ENCODE assay signal across 8 cellular contexts in the genomic region with DNA sequence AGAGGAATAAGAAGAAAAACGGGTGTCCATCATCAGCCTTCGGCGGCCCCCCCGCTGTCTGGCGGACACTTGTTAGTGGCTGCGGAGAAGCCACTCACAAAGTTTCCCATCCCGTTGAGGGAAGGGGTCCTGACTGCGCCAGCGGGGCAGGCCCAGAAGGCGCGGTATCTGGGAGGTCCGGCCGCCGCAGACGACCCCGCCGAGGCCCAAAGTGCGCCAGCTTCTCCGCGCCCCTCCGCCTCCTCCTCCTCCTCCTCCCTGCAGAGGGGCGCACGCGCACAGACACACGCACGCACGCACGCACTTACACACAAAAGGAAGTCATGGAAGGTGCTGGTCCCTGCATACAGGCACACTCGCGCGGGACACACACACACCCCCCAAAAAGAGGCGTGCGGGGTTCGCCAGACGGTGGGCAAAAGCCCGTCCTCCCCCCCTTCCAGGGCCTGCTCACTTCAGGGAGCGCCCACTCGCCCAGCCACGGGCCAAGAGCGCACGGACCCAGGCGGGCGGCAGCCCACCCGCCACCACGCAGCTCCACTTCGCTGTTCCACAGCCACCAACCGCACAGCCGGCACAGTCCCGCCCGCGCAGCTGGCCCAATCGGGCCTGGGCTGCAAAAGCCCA. TPM values are rescaled to one million over a fixed set of nuclear protein-coding genes. Genes with fewer than 3 reads are reported as not detected.
DNase-seq lines count a peak whose midpoint lies in the region; ATAC-seq lines count a peak whose summit lies in the region.

No MANE protein-coding gene starts in this region.

- peak overlapping the region; percentile 46 for H2AFZ ChIP-seq in GM23248

- ATAC-seq in GM18520 (IDR thresholded peaks at IDR 0.05; ENCODE audit: unreplicated experiment) (no peak), HG02973 (IDR thresholded peaks at IDR 0.05; ENCODE audit: unreplicated experiment) (no peak)

- peaks cover 17% of the 10 kb centered on the region for H3K4me1 ChIP-seq in GM23248 (ENCODE audit: insufficient read depth)

- DNase-seq in D341Med (ENCODE audit: low spot score) (peak; percentile 80), GM23248 (peak; percentile 70), NOMO-1 treated with DMSO at 0.1 percent for 48 hours (lab: John Stamatoyannopoulos, UW; ENCODE audit: unreplicated experiment) (peak; percentile 11), head of caudate nucleus (peak in 40 of 42 donors; percentile 29 to 82 (median 62)), posterior cingulate gyrus (peak in 8 of 10 donors; percentile 17 to 87 (median 34))
- peak; percentile 79 for DNase-seq in activated effector memory CD4-positive, alpha-beta T cell treated with anti-CD3 and anti-CD28 coated beads, Interleukin-2, amount 50 U/mL, for 16 hours

- no peaks in the 10 kb centered on the region for H3K36me3 ChIP-seq in GM23248 (ENCODE audit: low read depth)

- intact Hi-C loops in head of caudate nucleus (cut with DNase I) (no loop called here), posterior cingulate gyrus (cut with DNase I) (no loop called here)

- peak overlapping the region; percentile 77 for H3K4me3 ChIP-seq in GM23248

- in situ Hi-C loops in GM23248 (cut with MboI): no loop called here

- peak overlapping the region; percentile 77 for H3K9ac ChIP-seq in GM23248

- H3K27me3 ChIP-seq in GM23248 (replicated peaks; ENCODE audit: insufficient read depth): no peaks in the 10 kb centered on the region

- no peaks in the 10 kb centered on the region for H3K9me2 ChIP-seq in GM23248 (ENCODE audit: insufficient read depth)

- H3K79me2 ChIP-seq in GM23248 (ENCODE audit: insufficient read depth): peaks cover 100% of the 10 kb centered on the region

- peak overlapping the region; percentile 79 for H3K4me2 ChIP-seq in GM23248 (ENCODE audit: unreplicated experiment)

- H3K9me3 ChIP-seq in GM23248 (ENCODE audit: low read depth): no peaks in the 10 kb centered on the region

- H3F3A ChIP-seq in GM23248 (ENCODE audit: insufficient read depth): peaks cover 12% of the 10 kb centered on the region

- WGBS in GM23248 (ENCODE audit: low coverage in 1 of 2, low lambda C conversion rate in 2 of 2, missing lambda C conversion rate in 2 of 2), 2 experiments: 2 to 3% methylated on average over 49 to 52 of the region's 52 CpGs

- peaks cover 14% of the 10 kb centered on the region for H4K20me1 ChIP-seq in GM23248 (ENCODE audit: insufficient read depth)

- peak overlapping the region; percentile 53 for H3K27ac ChIP-seq in GM23248

RNA-seq across cellular contexts. Expression of a gene that starts 18.0 kb away (rescaled TPM):
- total RNA-seq in GM23248 (2014; rRNA removed; shearing (Covaris generic)): 23.1 and 33.1 TPM in 2 replicates
- 46.8 and 50.3 TPM in 2 replicates for polyA plus RNA-seq in GM23248 (2016; fragmentation: Nextera tagmentation; extraction: Ambion mirVana)

Comparison
In these comparisons a context has a peak if more than half of its experiments do, and no peak if none do; other contexts are left out.
1. DNase-seq: peak in every context shown above with its lines; median percentile 80 in D341Med; 79 in activated effector memory CD4-positive, alpha-beta T cell treated with anti-CD3 and anti-CD28 coated beads, Interleukin-2, amount 50 U/mL, for 16 hours; 70 in GM23248; 62 in head of caudate nucleus; 34 in posterior cingulate gyrus; 11 in NOMO-1 treated with DMSO at 0.1 percent for 48 hours.